5 cellular contexts compared by ENCODE assay signal in the genomic region with DNA sequence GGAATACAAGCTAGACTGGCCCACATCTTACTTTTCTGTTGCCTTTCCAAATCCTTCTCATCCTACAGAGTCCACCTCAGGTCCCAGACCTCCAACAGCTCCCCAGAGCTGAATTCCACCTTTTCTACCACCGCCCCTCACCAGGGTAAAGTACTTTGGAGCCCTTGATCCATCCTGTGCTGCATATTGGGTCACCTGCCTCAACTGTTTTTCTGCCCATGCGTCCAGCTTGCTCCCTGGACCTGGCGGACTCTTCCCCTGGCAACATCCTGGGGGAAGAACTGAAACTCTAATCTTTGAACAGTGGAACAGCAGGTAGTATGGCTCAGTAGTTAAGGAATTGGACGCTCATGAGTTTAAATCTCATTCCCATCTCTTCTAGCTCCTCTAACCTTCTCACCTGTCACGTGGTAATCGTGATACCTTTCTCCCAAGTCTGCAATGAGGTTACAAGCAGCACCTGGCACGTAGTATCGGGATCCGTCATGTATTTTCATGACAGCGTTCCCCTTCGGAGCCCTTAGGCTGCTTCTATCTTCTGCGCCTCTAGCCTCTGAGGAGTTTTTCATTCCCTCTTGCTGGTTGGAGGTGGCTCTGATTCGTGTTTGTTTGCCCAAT.
"Had no signal": no experiment of that assay in that cellular context is flagged by ENCODE, and none has a peak within 500 bp of the region (broad histone marks: within the 10 kb centered on the region; RNA-seq: fewer than 3 reads in every experiment).

No MANE protein-coding gene starts in this region.

- H3K27me3 ChIP-seq: thyroid gland, uterus had no signal

- H3K9me3 Mint-ChIP-seq: activated T-helper 2 cell treated with anti-CD3 and anti-CD28 coated beads, Interferon-gamma antibody, Interleukin-2, Interleukin-4, amounts not matched to agents 10 μg/mL and 5 μg/mL and 100 μg/mL, durations not matched to agents 14 hours and 24 hours and 36 hours had no signal

- H3K4me1 ChIP-seq: uterus had no signal

- H3K27ac Mint-ChIP-seq: activated T-helper 2 cell treated with anti-CD3 and anti-CD28 coated beads, Interferon-gamma antibody, Interleukin-2, Interleukin-4, amounts not matched to agents 10 μg/mL and 5 μg/mL and 100 μg/mL, durations not matched to agents 14 hours and 24 hours and 36 hours had no signal

- H3K36me3 ChIP-seq: thyroid gland, uterus had no signal

- H3K9me3 ChIP-seq: esophagus muscularis mucosa, thyroid gland, uterus had no signal

- H3K4me3 ChIP-seq: esophagus muscularis mucosa, thyroid gland, uterus had no signal

- FAIRE-seq: colon had no signal

- H3K27ac ChIP-seq: esophagus muscularis mucosa, thyroid gland, uterus had no signal
